In genomic region chr2:31397099-31397498, GRCh38 we compare ENCODE assay signal across 16 cellular contexts. TPM values are rescaled to one million over a fixed set of nuclear protein-coding genes. Genes with fewer than 3 reads are reported as not detected.
DNase-seq lines count a peak whose midpoint lies in the region; ATAC-seq and TF ChIP-seq lines count a peak whose summit lies in the region.
"Had no signal": no experiment of that assay in that cellular context is flagged by ENCODE, and none has a peak within 500 bp of the region (broad histone marks: within the 10 kb centered on the region; RNA-seq: fewer than 3 reads in every experiment).

No MANE protein-coding gene starts in this region.

- WGBS in psoas muscle, 3 donors: 22 to 34% (median 27%) methylated on average over 4 of the region's 4 CpGs

- H3K27ac ChIP-seq in epithelial cell of prostate: peak overlapping the region; percentile 15
- H3K27ac ChIP-seq in psoas muscle: peak overlapping the region; percentile 76
- H3K27ac ChIP-seq: BLaER1 treated with 17β-estradiol and CSF1 and Interleukin-3, amounts not matched to agents 10 nM and 100 nM; gastroesophageal sphincter; parathyroid adenoma had no signal

- TF ChIP-seq CTCF in LNCaP clone FGC (IDR thresholded peaks at IDR 0.05; ENCODE audit: control insufficient read depth, extremely low read depth, insufficient read depth) (no peak), psoas muscle (IDR thresholded peaks at IDR 0.05) (no peak)

- peak; percentile 77 for DNase-seq in LNCaP clone FGC (ENCODE audit: low read depth)
- peak; percentile 64 for DNase-seq in NCI-H2081 treated with DMSO at 0.1 percent for 48 hours (lab: John Stamatoyannopoulos, UW)
- no peak for DNase-seq in epithelial cell of prostate (ENCODE audit: low read depth, low spot score)
- DNase-seq in psoas muscle: peak; percentile 66 to 89
- DNase-seq in KBM-7: no peak
- DNase-seq: activated CD4-positive, alpha-beta T cell treated with anti-CD3 and anti-CD28 coated beads, Interleukin-2, amount 50 U/mL, for 1 hour; activated naive CD8-positive, alpha-beta T cell treated with anti-CD3 and anti-CD28 coated beads, Interleukin-2, amount 50 U/mL, for 24 hours; activated T-cell treated with anti-CD3 and anti-CD28 coated beads, Interleukin-2, amount 50 U/mL, for 48 hours; DMS79 treated with DMSO at 0.1 percent for 48 hours; endodermal cell; NCI-H187 had no signal

- H3K4me3 ChIP-seq in LNCaP clone FGC (ENCODE audit: low read depth, low read length): no peak overlapping the region
- no peak overlapping the region for H3K4me3 ChIP-seq in psoas muscle
- H3K4me3 ChIP-seq: BLaER1 treated with 17β-estradiol and CSF1 and Interleukin-3, amounts not matched to agents 10 nM and 100 nM; gastroesophageal sphincter had no signal

- in situ Hi-C loops in KBM-7 (cut with MboI; ENCODE audit: low pct_unique_long_range_greater_than_20kb, low sequenced_read_pairs): no loop called here

- H3K4me1 ChIP-seq in psoas muscle: no peaks in the 10 kb centered on the region
- H3K4me1 ChIP-seq: gastroesophageal sphincter, parathyroid adenoma had no signal

- no peaks in the 10 kb centered on the region for H3K9me3 ChIP-seq in psoas muscle
- H3K9me3 ChIP-seq: gastroesophageal sphincter had no signal

- no peaks in the 10 kb centered on the region for H3K27me3 ChIP-seq in psoas muscle (ENCODE audit: insufficient read depth in 3 of 3, low read length in 2 of 3)
- H3K27me3 ChIP-seq: BLaER1 treated with 17β-estradiol and CSF1 and Interleukin-3, amounts not matched to agents 10 nM and 100 nM; gastroesophageal sphincter had no signal

- no peaks in the 10 kb centered on the region for H3K36me3 ChIP-seq in psoas muscle (ENCODE audit: insufficient read depth in 1 of 2, low read depth in 1 of 2)
- H3K36me3 ChIP-seq: BLaER1 treated with 17β-estradiol and CSF1 and Interleukin-3, amounts not matched to agents 10 nM and 100 nM; gastroesophageal sphincter had no signal

- intact Hi-C loops in psoas muscle (cut with DNase I): no loop called here

- ATAC-seq in psoas muscle (peak; percentile 98 to 100 (median 98)), HG02571 (IDR thresholded peaks at IDR 0.05; ENCODE audit: unreplicated experiment) (no peak), HG02678 (IDR thresholded peaks at IDR 0.05; ENCODE audit: unreplicated experiment) (no peak)
- ATAC-seq: activated naive CD8-positive, alpha-beta T cell treated with anti-CD3 and anti-CD28 coated beads, Interleukin-2, amount 50 U/mL, for 24 hours; gastroesophageal sphincter had no signal

RNA-seq across cellular contexts. Expression of gene XDH, which starts 17.4 kb away (rescaled TPM):
- 1 to 10 TPM in 1 of 4 donors, under 1 TPM in 2, not detected in 1; 0.08 to 1.5 (median 0.36) TPM for total RNA-seq in psoas muscle
- polyA plus RNA-seq in psoas muscle: under 1 TPM; 0.03 to 0.10 (median 0.05) TPM

Comparison
In these comparisons a context has a peak if more than half of its experiments do, and no peak if none do; other contexts are left out.
1. DNase-seq: peak in LNCaP clone FGC (single experiment), NCI-H2081 treated with DMSO at 0.1 percent for 48 hours (single experiment) and psoas muscle (2 of 2); none in epithelial cell of prostate (single experiment) and KBM-7 (single experiment).
2. ATAC-seq: peak in psoas muscle (4 of 4); none in HG02571 (single experiment) and HG02678 (single experiment).